Comparison of ENCODE assay signal across 8 cellular contexts in genomic region chr11:67463680-67464410, GRCh38. TPM values are rescaled to one million over a fixed set of nuclear protein-coding genes. Genes with fewer than 3 reads are reported as not detected.
A peak's percentile ranks its signal among the peaks of the same experiment; 100 is the strongest.
DNase-seq lines count a peak whose midpoint lies in the region; ATAC-seq, FAIRE-seq and TF ChIP-seq lines count a peak whose summit lies in the region.

No MANE protein-coding gene starts in this region.

- H3K9me2 ChIP-seq in Karpas-422 (replicated peaks; ENCODE audit: insufficient read depth, low read length) = no peaks in the 10 kb centered on the region

- SMC1A ChIA-PET in GM12878 (lab: Charles Lee; ENCODE audit: uncharacterized antibody, unreplicated experiment) = no interaction called here

- H3K9ac ChIP-seq in Karpas-422 (ENCODE audit: low read length) = peak overlapping the region; percentile 73
- H3K9ac ChIP-seq in GM12878 (ENCODE audit: control insufficient read depth, insufficient read depth, low read length) = peak overlapping the region; percentile 64; the same call in 1 of the 2 replicates

- ATAC-seq in GM12878 (no peak), GM18505 (IDR thresholded peaks at IDR 0.05; ENCODE audit: unreplicated experiment) (no peak), GM21423 (IDR thresholded peaks at IDR 0.05; ENCODE audit: unreplicated experiment) (no peak)

- DNase-seq in Karpas-422 = no peak
- no peak for DNase-seq in GM12878 (ENCODE audit: low read depth, low spot score)
- DNase-seq in suprapubic skin (ENCODE audit: low spot score in 2 of 2) = peak; percentile 87 to 91
- DNase-seq in NCI-H1694 (lab: John Stamatoyannopoulos, UW) = no peak

- no TSS peak for BruUV-seq in GM12878 (replicated peaks; lab: Mats Ljungman, UMichigan)

- intact Hi-C loops in GM12878 (cut with micrococcal nuclease; ENCODE audit: unreplicated experiment) = no loop called here

- no peaks in the 10 kb centered on the region for H4K20me1 ChIP-seq in Karpas-422 (ENCODE audit: insufficient read depth, low read depth, low read length)
- no peaks in the 10 kb centered on the region for H4K20me1 ChIP-seq in GM12878 (ENCODE audit: control insufficient read depth, insufficient read depth)

- in situ Hi-C loops in GM12878 (cut with MboI) = no loop called here

- FAIRE-seq in GM12878 (lab: Jason Lieb, UNC) = no peak

- no peaks in the 10 kb centered on the region for H3K36me3 ChIP-seq in Karpas-422 (ENCODE audit: insufficient read depth, low read length)
- no peaks in the 10 kb centered on the region; a peak in 1 of 4 replicates for H3K36me3 ChIP-seq in GM12878 (ENCODE audit: control insufficient read depth in 2 of 2, insufficient read depth in 2 of 2, low read length in 1 of 2)
- no peaks in the 10 kb centered on the region for H3K36me3 ChIP-seq in suprapubic skin

- TF ChIP-seq POLR2A in GM12878 (IDR thresholded peaks at IDR 0.05; ENCODE audit: low read depth, low read length) = peak; percentile 56
- no peak for TF ChIP-seq POLR2A in suprapubic skin (IDR thresholded peaks at IDR 0.05)
- TF ChIP-seq POLR2A in GM18505 (IDR thresholded peaks at IDR 0.05; ENCODE audit: borderline replicate concordance, extremely low read depth, insufficient read depth, insufficient read length) = no peak

- WGBS in GM12878 (ENCODE audit: insufficient coverage, insufficient replicate concordance, low lambda C conversion rate, missing lambda C conversion rate) = 51% methylated on average over 20 of the region's 20 CpGs
- WGBS in suprapubic skin = 47% methylated on average over 18 of the region's 20 CpGs

- H3K4me1 ChIP-seq in Karpas-422 (ENCODE audit: low read length) = peaks cover 59% of the 10 kb centered on the region
- H3K4me1 ChIP-seq in GM12878 (ENCODE audit: control insufficient read depth, insufficient read depth, low read length) = peaks cover 41% of the 10 kb centered on the region
- H3K4me1 ChIP-seq in suprapubic skin = peaks cover 54% of the 10 kb centered on the region

- TF ChIP-seq EP300 in GM12878 (IDR thresholded peaks at IDR 0.05; ENCODE audit: borderline replicate concordance in 1 of 2, control insufficient read depth in 1 of 2, low read depth in 2 of 2, low read length in 2 of 2) (no peak), suprapubic skin (IDR thresholded peaks at IDR 0.05) (no peak)

- H3K27me3 ChIP-seq in Karpas-422 (ENCODE audit: low read length) (no peaks in the 10 kb centered on the region), GM12878 (replicated peaks in 1 of 2; ENCODE audit: control insufficient read depth in 2 of 2, insufficient read depth in 2 of 2, low read length in 1 of 2) (no peaks in the 10 kb centered on the region), layer of hippocampus (ENCODE audit: control insufficient read depth, insufficient read depth, low read length) (no peaks in the 10 kb centered on the region), suprapubic skin (no peaks in the 10 kb centered on the region)

- CTCF ChIA-PET in GM12878 (lab: Yijun Ruan, JAX) = interaction anchor here (0.6 to 1.4 kb wide), 2 partner anchors 14 to 63 kb away, joined by 3 read pairs; no protein-coding TSS in a partner anchor

- TF ChIP-seq CTCF in C4-2B (conservative IDR thresholded peaks at IDR 0.05) (no peak), GM12878 (IDR thresholded peaks at IDR 0.05 in 2 of 3, conservative IDR thresholded peaks at IDR 0.05 in 1 of 3; ENCODE audit: control insufficient read depth in 2 of 3, extremely low read depth in 1 of 3, insufficient read depth in 1 of 3, low read depth in 3 of 3, low read length in 3 of 3) (no peak), suprapubic skin (IDR thresholded peaks at IDR 0.05) (no peak)

- H3K4me3 ChIP-seq in Karpas-422 (ENCODE audit: low read length) = peak overlapping the region; percentile 68
- peak overlapping the region; percentile 74 for H3K4me3 ChIP-seq in GM12878
- H3K4me3 ChIP-seq in suprapubic skin = peak overlapping the region; percentile 46

- TF ChIP-seq RAD21 in GM12878 (IDR thresholded peaks at IDR 0.05; ENCODE audit: insufficient read depth, low read depth, low read length) = no peak

- peaks cover 23% of the 10 kb centered on the region for H3K79me2 ChIP-seq in Karpas-422 (ENCODE audit: low read length)
- H3K79me2 ChIP-seq in GM12878 (ENCODE audit: control insufficient read depth, insufficient read depth, low read length) = peaks cover 14% of the 10 kb centered on the region

- H2AFZ ChIP-seq in Karpas-422 (ENCODE audit: low read length) (no peak overlapping the region), GM12878 (ENCODE audit: control insufficient read depth, low read depth, low read length) (peak overlapping the region; percentile 79; the same call in 1 of the 2 replicates)

- RAD21 ChIA-PET in GM12878 (lab: Charles Lee; ENCODE audit: unreplicated experiment) = interaction anchor here (1.4 kb wide), 1 partner anchor 26 kb away, joined by 3 read pairs; the partner anchor contains the start of gene PTPRCAP

- POLR2A ChIA-PET in GM12878 (lab: Charles Lee) = interaction anchor here (0.6 to 6.3 kb wide), 4 partner anchors 21 to 61 kb away, joined by 3 to 50 read pairs (median 22); partner anchors contain the start of genes CORO1B, PPP1CA, PTPRCAP and RPS6KB2

- H3K27ac ChIP-seq in C4-2B (peak overlapping the region; percentile 97), Karpas-422 (ENCODE audit: low read length) (peak overlapping the region; percentile 41), GM12878 (ENCODE audit: control insufficient read depth, insufficient read depth) (peak overlapping the region; percentile 77), layer of hippocampus (ENCODE audit: low read depth, low read length) (peak overlapping the region; percentile 92), suprapubic skin (peak overlapping the region; percentile 86)

- H3K9me3 ChIP-seq in Karpas-422 (ENCODE audit: low read length) (no peaks in the 10 kb centered on the region), GM12878 (replicated peaks; ENCODE audit: control insufficient read depth, insufficient read depth, low read length) (no peaks in the 10 kb centered on the region), suprapubic skin (no peaks in the 10 kb centered on the region)

- peak overlapping the region; percentile 86 for H3K4me2 ChIP-seq in Karpas-422 (ENCODE audit: low read depth, low read length, poor library complexity, severe bottlenecking)
- peak overlapping the region; percentile 97 for H3K4me2 ChIP-seq in GM12878 (ENCODE audit: control insufficient read depth, insufficient read depth)

RNA-seq across cellular contexts. Expression of gene TMEM134, which starts 5.2 kb away (rescaled TPM):
- 69.7 and 99.7 TPM in 2 replicates for total RNA-seq in Karpas-422 (2014; rRNA removed; shearing (Covaris generic); ENCODE audit: low replicate concordance)
- total RNA-seq in GM12878 (2013; cell fraction: nucleolus; rRNA removed) = 35.2 and 57.3 TPM in 2 replicates
- total RNA-seq in GM12878 (2014; rRNA removed) (20.0 and 30.5 TPM in 2 replicates), GM12878 (2014; rRNA removed; fragmentation: Illumina TruSeq; extraction: Trizol) (10.6 and 12.0 TPM in 2 replicates), GM12878 (2021) (42.5 and 45.0 TPM in 2 replicates), suprapubic skin (100 to 1,000 TPM; 131 to 376 (median 207) TPM)
- 7.9 TPM for polyA plus RNA-seq in GM12878 (2011; ENCODE audit: low read depth)
- polyA plus RNA-seq in GM12878 (2011; rRNA removed) (10.8 and 25.0 TPM in 2 replicates), GM12878 (2014; fragmentation: Illumina TruSeq; extraction: Trizol) (2.0 and 11.2 TPM in 2 replicates), GM12878 (2014; fragmentation: Nextera tagmentation; extraction: Ambion mirVana) (1 to 10 TPM; 1.6 to 7.0 TPM), GM12878 (2014; rRNA removed) (90.7 and 93.8 TPM in 2 replicates), GM12878 (2016; fragmentation: Nextera tagmentation; extraction: Ambion mirVana) (10 to 100 TPM; 58.9 to 64.3 TPM)
- polyA plus RNA-seq in GM12878 (2011; cell fraction: cytosol; rRNA removed) = 93.1 and 93.6 TPM in 2 replicates
- polyA plus RNA-seq in GM12878 (2011; cell fraction: nucleus; rRNA removed) = 59.5 and 70.8 TPM in 2 replicates
- 43.8 and 59.2 TPM in 2 replicates for polyA plus RNA-seq in GM12878 (2012)
- polyA minus RNA-seq in GM12878 (2011; rRNA and poly(A)+ RNA removed) = 3.1 and 14.1 TPM in 2 replicates
- polyA minus RNA-seq in GM12878 (2011; cell fraction: cytosol; rRNA and poly(A)+ RNA removed) = 11.1 and 11.8 TPM in 2 replicates
- polyA minus RNA-seq in GM12878 (2011; cell fraction: nucleus; rRNA and poly(A)+ RNA removed) = 8.7 and 14.6 TPM in 2 replicates

RNA-seq across cellular contexts. Expression of gene CABP4, which starts 8.7 kb away (rescaled TPM):
- total RNA-seq in Karpas-422 (2014; rRNA removed; shearing (Covaris generic); ENCODE audit: low replicate concordance) = 0.29 TPM in 1 of 2 replicates, not detected in the other
- 5.1 and 6.4 TPM in 2 replicates for total RNA-seq in GM12878 (2013; cell fraction: nucleolus; rRNA removed)
- not detected in 2 replicates for total RNA-seq in GM12878 (2014; rRNA removed)
- total RNA-seq in GM12878 (2014; rRNA removed; fragmentation: Illumina TruSeq; extraction: Trizol) = 0.13 and 0.18 TPM in 2 replicates
- total RNA-seq in GM12878 (2021) = 0.41 and 0.69 TPM in 2 replicates
- polyA plus RNA-seq in GM12878 (2011; ENCODE audit: low read depth) = 0.30 TPM
- polyA plus RNA-seq in GM12878 (2011; rRNA removed) = 0.27 and 0.55 TPM in 2 replicates
- 0.04 and 0.12 TPM in 2 replicates for polyA plus RNA-seq in GM12878 (2011; cell fraction: cytosol; rRNA removed)
- 0.79 and 0.94 TPM in 2 replicates for polyA plus RNA-seq in GM12878 (2011; cell fraction: nucleus; rRNA removed)
- 0.51 and 0.84 TPM in 2 replicates for polyA plus RNA-seq in GM12878 (2012)
- polyA plus RNA-seq in GM12878 (2014; fragmentation: Illumina TruSeq; extraction: Trizol) = 0.04 and 0.44 TPM in 2 replicates
- under 1 TPM; 0.05 to 0.06 TPM for polyA plus RNA-seq in GM12878 (2014; fragmentation: Nextera tagmentation; extraction: Ambion mirVana)
- 0.15 and 0.19 TPM in 2 replicates for polyA plus RNA-seq in GM12878 (2014; rRNA removed)
- under 1 TPM in 1 of 2 experiments, not detected in 1; 0.15 TPM for polyA plus RNA-seq in GM12878 (2016; fragmentation: Nextera tagmentation; extraction: Ambion mirVana)
- not detected in 2 replicates for polyA minus RNA-seq in GM12878 (2011; rRNA and poly(A)+ RNA removed)
- not detected in 2 replicates for polyA minus RNA-seq in GM12878 (2011; cell fraction: cytosol; rRNA and poly(A)+ RNA removed)
- polyA minus RNA-seq in GM12878 (2011; cell fraction: nucleus; rRNA and poly(A)+ RNA removed) = 0.29 TPM in 1 of 2 replicates, not detected in the other
- 1 to 10 TPM in 1 of 4 donors, under 1 TPM in 2, not detected in 1; 0.38 to 2.5 (median 0.72) TPM for total RNA-seq in suprapubic skin

RNA-seq across cellular contexts. Expression of gene GPR152, which starts 11.3 kb away (rescaled TPM):
- total RNA-seq in Karpas-422 (2014; rRNA removed; shearing (Covaris generic); ENCODE audit: low replicate concordance) = not detected in 2 replicates
- not detected in 2 replicates for total RNA-seq in GM12878 (2013; cell fraction: nucleolus; rRNA removed)
- total RNA-seq in GM12878 (2014; rRNA removed) = not detected in 2 replicates
- not detected in 2 replicates for total RNA-seq in GM12878 (2014; rRNA removed; fragmentation: Illumina TruSeq; extraction: Trizol)
- total RNA-seq in GM12878 (2021) = not detected in 2 replicates
- not detected for polyA plus RNA-seq in GM12878 (2011; ENCODE audit: low read depth)
- polyA plus RNA-seq in GM12878 (2011; rRNA removed) = not detected in 2 replicates
- polyA plus RNA-seq in GM12878 (2011; cell fraction: cytosol; rRNA removed) = not detected in 2 replicates
- not detected in 2 replicates for polyA plus RNA-seq in GM12878 (2011; cell fraction: nucleus; rRNA removed)
- 0.18 and 0.20 TPM in 2 replicates for polyA plus RNA-seq in GM12878 (2012)
- polyA plus RNA-seq in GM12878 (2014; fragmentation: Illumina TruSeq; extraction: Trizol) = not detected in 2 replicates
- not detected for polyA plus RNA-seq in GM12878 (2014; fragmentation: Nextera tagmentation; extraction: Ambion mirVana)
- not detected in 2 replicates for polyA plus RNA-seq in GM12878 (2014; rRNA removed)
- polyA plus RNA-seq in GM12878 (2016; fragmentation: Nextera tagmentation; extraction: Ambion mirVana) = not detected
- not detected in 2 replicates for polyA minus RNA-seq in GM12878 (2011; rRNA and poly(A)+ RNA removed)
- not detected in 2 replicates for polyA minus RNA-seq in GM12878 (2011; cell fraction: cytosol; rRNA and poly(A)+ RNA removed)
- polyA minus RNA-seq in GM12878 (2011; cell fraction: nucleus; rRNA and poly(A)+ RNA removed) = not detected in 2 replicates
- total RNA-seq in suprapubic skin = under 1 TPM in 1 of 4 donors, not detected in 3; 0.34 TPM

RNA-seq across cellular contexts. Expression of gene AIP, which starts 19.0 kb away (rescaled TPM):
- 51.8 and 119 TPM in 2 replicates for total RNA-seq in Karpas-422 (2014; rRNA removed; shearing (Covaris generic); ENCODE audit: low replicate concordance)
- 36.0 and 38.7 TPM in 2 replicates for total RNA-seq in GM12878 (2013; cell fraction: nucleolus; rRNA removed)
- total RNA-seq in GM12878 (2014; rRNA removed) (135 and 139 TPM in 2 replicates), GM12878 (2014; rRNA removed; fragmentation: Illumina TruSeq; extraction: Trizol) (67.2 and 67.6 TPM in 2 replicates), GM12878 (2021) (128 and 129 TPM in 2 replicates), suprapubic skin (10 to 100 TPM; 30.5 to 58.4 (median 42.2) TPM)
- polyA plus RNA-seq in GM12878 (2011; ENCODE audit: low read depth) = 103 TPM
- polyA plus RNA-seq in GM12878 (2011; rRNA removed) (77.2 and 144 TPM in 2 replicates), GM12878 (2014; fragmentation: Illumina TruSeq; extraction: Trizol) (20.7 and 47.5 TPM in 2 replicates), GM12878 (2014; fragmentation: Nextera tagmentation; extraction: Ambion mirVana) (10 to 100 TPM; 12.6 to 29.7 TPM), GM12878 (2014; rRNA removed) (164 and 168 TPM in 2 replicates), GM12878 (2016; fragmentation: Nextera tagmentation; extraction: Ambion mirVana) (100 to 1,000 TPM; 103 to 105 TPM)
- 217 and 298 TPM in 2 replicates for polyA plus RNA-seq in GM12878 (2011; cell fraction: cytosol; rRNA removed)
- polyA plus RNA-seq in GM12878 (2011; cell fraction: nucleus; rRNA removed) = 166 and 189 TPM in 2 replicates
- polyA plus RNA-seq in GM12878 (2012) = 118 and 132 TPM in 2 replicates
- polyA minus RNA-seq in GM12878 (2011; rRNA and poly(A)+ RNA removed) = 109 and 173 TPM in 2 replicates
- polyA minus RNA-seq in GM12878 (2011; cell fraction: cytosol; rRNA and poly(A)+ RNA removed) = 53.0 and 57.6 TPM in 2 replicates
- polyA minus RNA-seq in GM12878 (2011; cell fraction: nucleus; rRNA and poly(A)+ RNA removed) = 30.3 and 38.4 TPM in 2 replicates

RNA-seq across cellular contexts. Expression of gene CORO1B, which starts 20.6 kb away (rescaled TPM):
- 15.5 and 40.6 TPM in 2 replicates for total RNA-seq in Karpas-422 (2014; rRNA removed; shearing (Covaris generic); ENCODE audit: low replicate concordance)
- total RNA-seq in GM12878 (2013; cell fraction: nucleolus; rRNA removed) = 27.7 and 31.4 TPM in 2 replicates
- total RNA-seq in GM12878 (2014; rRNA removed) = 21.3 and 24.6 TPM in 2 replicates
- total RNA-seq in GM12878 (2014; rRNA removed; fragmentation: Illumina TruSeq; extraction: Trizol) = 6.3 and 7.4 TPM in 2 replicates
- 28.5 and 30.6 TPM in 2 replicates for total RNA-seq in GM12878 (2021)
- polyA plus RNA-seq in GM12878 (2011; ENCODE audit: low read depth) = 6.5 TPM
- polyA plus RNA-seq in GM12878 (2011; rRNA removed) = 8.0 and 26.4 TPM in 2 replicates
- 36.3 and 58.1 TPM in 2 replicates for polyA plus RNA-seq in GM12878 (2011; cell fraction: cytosol; rRNA removed)
- 85.0 and 107 TPM in 2 replicates for polyA plus RNA-seq in GM12878 (2011; cell fraction: nucleus; rRNA removed)
- polyA plus RNA-seq in GM12878 (2012) = 26.2 and 37.8 TPM in 2 replicates
- polyA plus RNA-seq in GM12878 (2014; fragmentation: Illumina TruSeq; extraction: Trizol) = 2.5 and 7.0 TPM in 2 replicates
- 1 to 10 TPM in 1 of 2 experiments, under 1 TPM in 1; 0.24 to 1.9 TPM for polyA plus RNA-seq in GM12878 (2014; fragmentation: Nextera tagmentation; extraction: Ambion mirVana)
- 21.7 and 26.9 TPM in 2 replicates for polyA plus RNA-seq in GM12878 (2014; rRNA removed)
- 10 to 100 TPM; 23.6 to 25.1 TPM for polyA plus RNA-seq in GM12878 (2016; fragmentation: Nextera tagmentation; extraction: Ambion mirVana)
- polyA minus RNA-seq in GM12878 (2011; rRNA and poly(A)+ RNA removed) = 25.8 and 31.5 TPM in 2 replicates
- 16.2 and 16.5 TPM in 2 replicates for polyA minus RNA-seq in GM12878 (2011; cell fraction: cytosol; rRNA and poly(A)+ RNA removed)
- 31.6 and 47.2 TPM in 2 replicates for polyA minus RNA-seq in GM12878 (2011; cell fraction: nucleus; rRNA and poly(A)+ RNA removed)
- 10 to 100 TPM; 46.7 to 64.2 (median 47.1) TPM for total RNA-seq in suprapubic skin

Comparison
In these comparisons a context has a peak if more than half of its experiments do, and no peak if none do; other contexts are left out.
1. H3K27ac ChIP-seq: peak in every context shown above with its lines; median percentile 97 in C4-2B; 92 in layer of hippocampus; 86 in suprapubic skin; 77 in GM12878; 41 in Karpas-422.
2. DNase-seq: peak in suprapubic skin (2 of 2); none in Karpas-422 (single experiment), GM12878 (single experiment) and NCI-H1694 (single experiment).
3. Peak in every context shown above with its lines, with median percentiles within 50 percentile points of each other: H3K4me3 ChIP-seq.